In the genomic region with DNA sequence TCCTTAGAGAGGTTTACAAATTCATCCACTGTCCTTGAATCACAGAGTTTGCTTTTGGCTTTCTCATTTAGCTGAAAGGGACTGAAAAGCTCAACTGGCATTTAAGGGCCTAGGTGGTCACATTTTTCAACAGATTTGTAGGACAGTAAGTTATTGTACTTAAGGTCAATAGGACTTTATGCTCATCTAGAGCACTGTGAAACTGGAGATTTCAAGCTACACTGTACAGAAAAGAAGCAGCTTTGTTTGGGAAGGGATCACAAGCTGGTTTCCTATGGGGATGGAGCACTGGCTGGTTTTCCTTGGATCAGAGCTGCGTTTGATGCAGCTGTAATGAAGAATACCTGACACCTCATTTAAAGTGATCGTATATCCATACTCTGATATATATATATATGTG, we compare ENCODE assay signal across 10 cellular contexts.
"Had no signal": no experiment of that assay in that cellular context is flagged by ENCODE, and none has a peak within 500 bp of the region (broad histone marks: within the 10 kb centered on the region; RNA-seq: fewer than 3 reads in every experiment).

No MANE protein-coding gene starts in this region.

- H3K4me1 Mint-ChIP-seq: GM23338, H9 had no signal

- H3K36me3 ChIP-seq: HAP-1 had no signal

- H2AFZ ChIP-seq: GM23248, GM23338 had no signal

- H3K9me3 ChIP-seq: HAP-1 had no signal

- H3K27ac ChIP-seq: GM23248 had no signal

- H3K4me2 ChIP-seq: GM23338 had no signal

- H3K4me3 ChIP-seq: GM23248, GM23338, HAP-1 had no signal

- H3K4me1 ChIP-seq: HAP-1 had no signal

- H3K4me3 Mint-ChIP-seq: GM23338, H9, HFFc6 had no signal

- ATAC-seq: GM23338, HCT116 had no signal

- H3K27ac Mint-ChIP-seq: GM23338, H9, HFFc6 had no signal

- DNase-seq: GM23248, GOT3, H7, H9, HCEC 1CT, HFFc6 had no signal

- FAIRE-seq: H1 had no signal

- H3K9ac ChIP-seq: GM23248 had no signal

- H3K9me3 Mint-ChIP-seq: H9, HFFc6 had no signal
